Comparison of ENCODE assay signal across 8 cellular contexts in the genomic region with DNA sequence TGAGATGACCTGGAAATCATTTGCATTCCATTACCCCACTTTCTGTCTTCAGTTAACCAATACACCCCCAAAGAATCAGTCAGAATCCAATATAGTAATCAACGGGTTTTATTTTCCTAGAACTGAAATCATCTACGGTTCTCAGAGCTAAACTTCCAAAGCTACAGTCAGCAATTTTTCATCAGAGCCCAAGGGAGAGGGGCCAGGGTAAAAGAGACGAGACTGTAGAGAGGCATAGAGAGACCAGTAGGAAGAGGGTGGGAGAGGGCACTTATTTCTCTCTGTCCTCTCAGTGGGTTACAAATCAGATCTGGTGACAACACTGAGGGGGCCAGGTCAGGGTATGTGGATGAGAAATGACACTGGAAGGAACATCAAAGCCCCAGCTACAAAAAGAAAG. TPM values are rescaled to one million over a fixed set of nuclear protein-coding genes. Genes with fewer than 3 reads are reported as not detected.
DNase-seq lines count a peak whose midpoint lies in the region; ATAC-seq and TF ChIP-seq lines count a peak whose summit lies in the region.

No MANE protein-coding gene starts in this region.

- POLR2A ChIA-PET in HEK293 (lab: Yijun Ruan, JAX), result interaction anchor here (1.2 to 2.8 kb wide), 4 partner anchors 10 to 25 kb away, joined by 4 to 110 read pairs (median 47); a partner anchor contains a TSS

- no peak for DNase-seq in SK-N-MC (ENCODE audit: low read depth, low spot score)
- no peak for DNase-seq in fibroblast of lung (ENCODE audit: low read depth in 2 of 2)
- no peak for DNase-seq in spleen
- no peak for DNase-seq in left colon
- DNase-seq in NCI-H446 treated with DMSO at 0.1 percent for 48 hours (lab: John Stamatoyannopoulos, UW), result no peak

- H3K4me3 ChIP-seq in HEK293 (ENCODE audit: low read depth, low read length) (no peak overlapping the region), SK-N-MC (no peak overlapping the region), fibroblast of lung (replicated peaks in 1 of 4; ENCODE audit: control extremely low read depth in 1 of 4, insufficient read depth in 1 of 4, low read depth in 3 of 4, low read length in 4 of 4) (no peak overlapping the region), spleen (peak overlapping the region in 1 of 8 donors; percentile 90)

- H3K9me3 ChIP-seq in HEK293 (ENCODE audit: control insufficient read depth, insufficient read depth, low read depth, low read length) (no peaks in the 10 kb centered on the region), SK-N-MC (ENCODE audit: low read depth, low read length) (no peaks in the 10 kb centered on the region), fibroblast of lung (ENCODE audit: control insufficient read depth, insufficient read depth, low read depth, low read length) (no peaks in the 10 kb centered on the region), spleen (no peaks in the 10 kb centered on the region)

- H3K36me3 ChIP-seq in HEK293 (ENCODE audit: control insufficient read depth in 2 of 2, insufficient read depth in 1 of 2, low read length in 2 of 2) (peaks cover 0 to 64% of the 10 kb centered on the region in 2 experiments; a peak in 1 of 3 replicates), SK-N-MC (ENCODE audit: insufficient read depth, low read length) (peaks cover 67% of the 10 kb centered on the region), fibroblast of lung (ENCODE audit: control insufficient read depth, insufficient read depth, low read length) (peaks cover 24% of the 10 kb centered on the region), spleen (peaks cover 0 to 58% (median 37%) of the 10 kb centered on the region in 6 donors)

- H3K27me3 ChIP-seq in fibroblast of lung (ENCODE audit: control insufficient read depth, insufficient read depth, low read length) (no peaks in the 10 kb centered on the region), spleen (replicated peaks in 1 of 7) (no peaks in the 10 kb centered on the region)

- H3K4me2 ChIP-seq in fibroblast of lung (ENCODE audit: extremely low read depth, insufficient read depth, low read length), result no peak overlapping the region

- no peaks in the 10 kb centered on the region for H4K20me1 ChIP-seq in fibroblast of lung (ENCODE audit: control insufficient read depth, extremely low read depth, insufficient read depth, low read length)

- peaks cover 44% of the 10 kb centered on the region for H3K79me2 ChIP-seq in fibroblast of lung (ENCODE audit: control insufficient read depth, insufficient read depth, low read length)

- ATAC-seq in left colon, result no peak
- ATAC-seq in GM18519 (IDR thresholded peaks at IDR 0.05; ENCODE audit: low FRiP score, unreplicated experiment), result no peak
- no peak for ATAC-seq in HG03039 (IDR thresholded peaks at IDR 0.05; ENCODE audit: unreplicated experiment)

- intact Hi-C loops in spleen (cut with DNase I; ENCODE audit: low total_unique reads), result no loop called here
- intact Hi-C loops in left colon (cut with DNase I, micrococcal nuclease), result no loop called here

- H2AFZ ChIP-seq in fibroblast of lung (ENCODE audit: low read length), result no peak overlapping the region

- no peak overlapping the region; the same call in 1 of the 2 replicates for H3K27ac ChIP-seq in HEK293 (ENCODE audit: extremely low read depth, low read depth, low read length)
- peak overlapping the region; percentile 86 for H3K27ac ChIP-seq in SK-N-MC
- peak overlapping the region; percentile 29 for H3K27ac ChIP-seq in fibroblast of lung (ENCODE audit: insufficient read depth, low read length)
- H3K27ac ChIP-seq in spleen, result peak overlapping the region; percentile 87 to 96 (median 91)

- H3K9ac ChIP-seq in SK-N-MC (ENCODE audit: insufficient read length) (no peak overlapping the region), fibroblast of lung (ENCODE audit: insufficient read depth, low read length) (no peak overlapping the region)

- TF ChIP-seq CTCF in HEK293 (tag by site-specific recombination; IDR thresholded peaks at IDR 0.05) (no peak), fibroblast of lung (conservative IDR thresholded peaks at IDR 0.05 in 1 of 2, IDR thresholded peaks at IDR 0.05 in 1 of 2; ENCODE audit: low read depth in 1 of 2, low read length in 2 of 2) (no peak), spleen (IDR thresholded peaks at IDR 0.05 in 8 of 11, conservative IDR thresholded peaks at IDR 0.05 in 3 of 11) (no peak)

- WGBS in spleen, 5 donors, result 74 to 90% (median 77%) methylated on average over 3 of the region's 3 CpGs

- H3K4me1 ChIP-seq in HEK293 (ENCODE audit: control insufficient read depth, insufficient read depth, low read length), result no peaks in the 10 kb centered on the region; the same call in 1 of the 2 replicates
- peaks cover 16% of the 10 kb centered on the region for H3K4me1 ChIP-seq in fibroblast of lung (ENCODE audit: control insufficient read depth, extremely low read depth, insufficient read depth, low read length)
- peaks cover 19 to 82% (median 47%) of the 10 kb centered on the region in 6 donors for H3K4me1 ChIP-seq in spleen

- TF ChIP-seq POLR2A in spleen (IDR thresholded peaks at IDR 0.05), result no peak

- CTCF ChIA-PET in HEK293 (lab: Yijun Ruan, JAX), result interaction anchor here (1.2 to 2.4 kb wide), 2 partner anchors 14 to 53 kb away, joined by 3 to 9 read pairs; a partner anchor contains a TSS

TF ChIP-seq in HEK293, 187 proteins besides CTCF, POLR2A, EP300 and RAD21 (continues in another document):
- TF ChIP-seq, protein P1, sequence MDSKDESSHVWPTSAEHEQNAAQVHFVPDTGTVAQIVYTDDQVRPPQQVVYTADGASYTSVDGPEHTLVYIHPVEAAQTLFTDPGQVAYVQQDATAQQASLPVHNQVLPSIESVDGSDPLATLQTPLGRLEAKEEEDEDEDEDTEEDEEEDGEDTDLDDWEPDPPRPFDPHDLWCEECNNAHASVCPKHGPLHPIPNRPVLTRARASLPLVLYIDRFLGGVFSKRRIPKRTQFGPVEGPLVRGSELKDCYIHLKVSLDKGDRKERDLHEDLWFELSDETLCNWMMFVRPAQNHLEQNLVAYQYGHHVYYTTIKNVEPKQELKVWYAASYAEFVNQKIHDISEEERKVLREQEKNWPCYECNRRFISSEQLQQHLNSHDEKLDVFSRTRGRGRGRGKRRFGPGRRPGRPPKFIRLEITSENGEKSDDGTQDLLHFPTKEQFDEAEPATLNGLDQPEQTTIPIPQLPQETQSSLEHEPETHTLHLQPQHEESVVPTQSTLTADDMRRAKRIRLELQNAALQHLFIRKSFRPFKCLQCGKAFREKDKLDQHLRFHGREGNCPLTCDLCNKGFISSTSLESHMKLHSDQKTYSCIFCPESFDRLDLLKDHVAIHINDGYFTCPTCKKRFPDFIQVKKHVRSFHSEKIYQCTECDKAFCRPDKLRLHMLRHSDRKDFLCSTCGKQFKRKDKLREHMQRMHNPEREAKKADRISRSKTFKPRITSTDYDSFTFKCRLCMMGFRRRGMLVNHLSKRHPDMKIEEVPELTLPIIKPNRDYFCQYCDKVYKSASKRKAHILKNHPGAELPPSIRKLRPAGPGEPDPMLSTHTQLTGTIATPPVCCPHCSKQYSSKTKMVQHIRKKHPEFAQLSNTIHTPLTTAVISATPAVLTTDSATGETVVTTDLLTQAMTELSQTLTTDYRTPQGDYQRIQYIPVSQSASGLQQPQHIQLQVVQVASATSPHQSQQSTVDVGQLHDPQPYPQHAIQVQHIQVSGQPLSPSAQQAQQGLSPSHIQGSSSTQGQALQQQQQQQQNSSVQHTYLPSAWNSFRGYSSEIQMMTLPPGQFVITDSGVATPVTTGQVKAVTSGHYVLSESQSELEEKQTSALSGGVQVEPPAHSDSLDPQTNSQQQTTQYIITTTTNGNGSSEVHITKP (tag by site-specific recombination; IDR thresholded peaks at IDR 0.05), result no peak
- TF ChIP-seq EGR2 (tag by site-specific recombination; IDR thresholded peaks at IDR 0.05; ENCODE audit: low read depth) (0 out of 2 replicates have a peak, but pooled peaks have one; percentile 5), YY1 (tag by site-specific recombination; IDR thresholded peaks at IDR 0.05) (no peak)

RNA-seq across cellular contexts. Expression of a gene that starts 1.1 kb away (rescaled TPM):
- total RNA-seq in fibroblast of lung (39.8 and 58.8 TPM in 2 replicates), spleen (10 to 100 TPM; 15.2 to 45.3 (median 37.3) TPM), left colon (10 to 100 TPM; 37.7 to 60.2 TPM)
- polyA plus RNA-seq in fibroblast of lung (67.2 and 108 TPM in 2 replicates), spleen (10 to 100 TPM; 64.8 to 83.5 (median 82.8) TPM)
- 84.6 and 128 TPM in 2 replicates for polyA plus RNA-seq in fibroblast of lung (2012)
- 49.8 and 84.4 TPM in 2 replicates for polyA minus RNA-seq in fibroblast of lung (ENCODE audit: low replicate concordance)

RNA-seq across cellular contexts. Expression of a gene that starts 9.5 kb away (rescaled TPM):
- total RNA-seq in fibroblast of lung (108 and 138 TPM in 2 replicates), spleen (100 to 1,000 TPM in 4 of 7 donors, 10 to 100 TPM in 3; 80.9 to 143 (median 110) TPM), left colon (100 to 1,000 TPM; 198 to 243 TPM)
- polyA plus RNA-seq in fibroblast of lung (99.1 and 126 TPM in 2 replicates), spleen (100 to 1,000 TPM in 1 of 3 donors, 10 to 100 TPM in 2; 48.8 to 100 (median 66.0) TPM)
- 169 and 241 TPM in 2 replicates for polyA plus RNA-seq in fibroblast of lung (2012)
- 156 and 196 TPM in 2 replicates for polyA minus RNA-seq in fibroblast of lung (ENCODE audit: low replicate concordance)

RNA-seq across cellular contexts. Expression of a gene that starts 13.5 kb away (rescaled TPM):
- total RNA-seq in fibroblast of lung (5.4 and 5.8 TPM in 2 replicates), spleen (10 to 100 TPM; 24.0 to 46.7 (median 33.8) TPM), left colon (10 to 100 TPM; 24.2 to 28.3 TPM)
- polyA plus RNA-seq in fibroblast of lung (23.6 and 29.9 TPM in 2 replicates), spleen (10 to 100 TPM in 1 of 3 donors, 1 to 10 TPM in 2; 6.6 to 14.4 (median 9.8) TPM)
- 17.3 and 18.9 TPM in 2 replicates for polyA plus RNA-seq in fibroblast of lung (2012)
- polyA minus RNA-seq in fibroblast of lung (ENCODE audit: low replicate concordance), result 64.3 and 80.6 TPM in 2 replicates

RNA-seq across cellular contexts. Expression of a gene that starts 13.7 kb away (rescaled TPM):
- 12.6 and 17.3 TPM in 2 replicates for total RNA-seq in fibroblast of lung
- 5.5 and 6.4 TPM in 2 replicates for polyA plus RNA-seq in fibroblast of lung
- 8.4 and 10.4 TPM in 2 replicates for polyA plus RNA-seq in fibroblast of lung (2012)
- polyA minus RNA-seq in fibroblast of lung (ENCODE audit: low replicate concordance), result 13.9 and 23.2 TPM in 2 replicates
- total RNA-seq in spleen, result 10 to 100 TPM; 23.2 to 41.1 (median 32.4) TPM
- 10 to 100 TPM; 33.0 to 43.8 (median 42.9) TPM for polyA plus RNA-seq in spleen
- total RNA-seq in left colon, result 10 to 100 TPM; 40.6 to 47.9 TPM

RNA-seq across cellular contexts. Expression of a gene that starts 25.3 kb away (rescaled TPM):
- 10.5 and 13.2 TPM in 2 replicates for total RNA-seq in fibroblast of lung
- polyA plus RNA-seq in fibroblast of lung, result 52.0 and 75.8 TPM in 2 replicates
- polyA plus RNA-seq in fibroblast of lung (2012), result 41.9 and 48.7 TPM in 2 replicates
- polyA minus RNA-seq in fibroblast of lung (ENCODE audit: low replicate concordance), result 98.8 and 140 TPM in 2 replicates
- total RNA-seq in spleen, result 10 to 100 TPM; 45.4 to 64.6 (median 57.9) TPM
- polyA plus RNA-seq in spleen, result 10 to 100 TPM; 39.1 to 55.9 (median 52.5) TPM
- total RNA-seq in left colon, result 10 to 100 TPM; 51.2 to 59.6 TPM
